ENCODE assay signal across 24 cellular contexts in the genomic region with DNA sequence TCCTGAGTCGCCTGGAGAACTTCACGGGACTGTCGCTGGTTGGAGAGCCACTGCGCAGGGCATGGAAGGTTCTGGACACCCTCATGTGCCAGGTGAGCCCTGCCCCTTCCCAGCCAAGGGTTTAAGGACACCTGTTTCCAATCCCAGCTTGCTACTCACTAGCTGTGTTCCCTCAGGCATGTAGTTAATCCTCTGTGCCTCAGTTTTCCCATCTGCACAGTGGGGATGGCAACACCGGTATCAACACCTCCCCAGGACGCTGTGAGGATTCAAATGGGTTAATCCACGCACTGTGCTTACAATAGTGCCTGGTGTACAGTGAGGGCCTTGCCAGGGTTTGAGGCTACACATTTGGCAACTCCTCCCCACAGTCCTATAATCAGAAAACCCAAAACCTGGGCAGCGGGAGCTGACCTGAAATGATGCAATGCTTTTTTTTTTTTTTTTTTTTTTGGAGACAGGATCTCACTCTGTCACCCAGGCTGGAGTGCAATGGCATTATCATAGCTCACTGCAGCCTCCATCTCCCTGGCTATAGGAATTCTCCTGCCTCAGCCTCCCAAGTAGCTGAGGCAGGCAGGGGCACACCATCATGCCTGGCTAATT. TPM values are rescaled to one million over a fixed set of nuclear protein-coding genes. Genes with fewer than 3 reads are reported as not detected.
"Had no signal": no experiment of that assay in that cellular context is flagged by ENCODE, and none has a peak within 500 bp of the region (broad histone marks: within the 10 kb centered on the region; RNA-seq: fewer than 3 reads in every experiment).

No MANE protein-coding gene starts in this region.

- DNase-seq: activated CD4-positive, alpha-beta memory T cell treated with anti-CD3 and anti-CD28 coated beads for 36 hours; activated CD4-positive, alpha-beta T cell treated with anti-CD3 and anti-CD28 coated beads for 36 hours; activated gamma-delta T cell treated with Interleukin-2 at 50 U/mL for 16 hours; activated T-cell treated with anti-CD3 and anti-CD28 coated beads for 4 hours; effector CD4-positive, alpha-beta T cell; head of caudate nucleus; kidney; left ventricle myocardium inferior; mammary epithelial cell; transverse colon had no signal

- H3K4me3 ChIP-seq: left ventricle myocardium inferior, prostate gland, right atrium auricular region, suprapubic skin, transverse colon, vagina had no signal

- H3K27me3 ChIP-seq: right atrium auricular region, suprapubic skin, vagina had no signal

- H3K36me3 Mint-ChIP-seq: activated naive CD8-positive, alpha-beta T cell had no signal

- H3K9me3 Mint-ChIP-seq: activated CD4-positive, alpha-beta memory T cell treated with anti-CD3 and anti-CD28 coated beads for 36 hours; activated T-helper 1 cell treated with anti-CD3 and anti-CD28 coated beads, Interleukin-12 subunit alpha, Interleukin-12 subunit beta, Interleukin-2, Interleukin-4 antibody, amounts not matched to agents 30 ng/mL and 10 ng/mL and 1 ng/mL, durations not matched to agents 14 hours and 24 hours and 36 hours; stimulated activated naive CD8-positive, alpha-beta T cell treated with anti-CD3 and anti-CD28 coated beads, Interleukin-15, Interleukin-2, amounts not matched to agents 100 ng/mL and 50 ng/mL, for 24 hours had no signal

- ATAC-seq: activated CD4-positive, alpha-beta T cell treated with anti-CD3 and anti-CD28 coated beads for 36 hours had no signal

- H3K36me3 ChIP-seq: prostate gland, right atrium auricular region, transverse colon had no signal

- H3K4me3 Mint-ChIP-seq: activated CD4-positive, alpha-beta memory T cell treated with anti-CD3 and anti-CD28 coated beads for 36 hours; activated CD4-positive, alpha-beta T cell treated with anti-CD3 and anti-CD28 coated beads for 36 hours; activated naive CD8-positive, alpha-beta T cell; activated T-helper 1 cell treated with anti-CD3 and anti-CD28 coated beads, Interleukin-12 subunit alpha, Interleukin-12 subunit beta, Interleukin-2, Interleukin-4 antibody, amounts not matched to agents 30 ng/mL and 10 ng/mL and 1 ng/mL, durations not matched to agents 14 hours and 24 hours and 36 hours; stimulated activated naive CD8-positive, alpha-beta T cell treated with anti-CD3 and anti-CD28 coated beads, Interleukin-15, Interleukin-2, amounts not matched to agents 100 ng/mL and 50 ng/mL, for 24 hours had no signal

- H3K4me1 ChIP-seq: left ventricle myocardium inferior, prostate gland, right atrium auricular region, transverse colon had no signal

- H3K27ac Mint-ChIP-seq: activated CD4-positive, alpha-beta memory T cell treated with anti-CD3 and anti-CD28 coated beads for 36 hours; activated CD4-positive, alpha-beta T cell treated with anti-CD3 and anti-CD28 coated beads for 36 hours; activated naive CD8-positive, alpha-beta T cell; activated T-helper 1 cell treated with anti-CD3 and anti-CD28 coated beads, Interleukin-12 subunit alpha, Interleukin-12 subunit beta, Interleukin-2, Interleukin-4 antibody, amounts not matched to agents 30 ng/mL and 10 ng/mL and 1 ng/mL, durations not matched to agents 14 hours and 24 hours and 36 hours; stimulated activated naive CD8-positive, alpha-beta T cell treated with anti-CD3 and anti-CD28 coated beads, Interleukin-15, Interleukin-2, amounts not matched to agents 100 ng/mL and 50 ng/mL, for 24 hours had no signal

- H3K27ac ChIP-seq: left ventricle myocardium inferior, prostate gland, right atrium auricular region, suprapubic skin, transverse colon, vagina had no signal

- H3K9me3 ChIP-seq: left ventricle myocardium inferior, prostate gland, right atrium auricular region, suprapubic skin, transverse colon, vagina had no signal

- FAIRE-seq: frontal cortex, kidney had no signal

- H3K27me3 Mint-ChIP-seq: activated CD4-positive, alpha-beta memory T cell treated with anti-CD3 and anti-CD28 coated beads for 36 hours; activated CD4-positive, alpha-beta T cell treated with anti-CD3 and anti-CD28 coated beads for 36 hours; activated naive CD8-positive, alpha-beta T cell; stimulated activated naive CD8-positive, alpha-beta T cell treated with anti-CD3 and anti-CD28 coated beads, Interleukin-15, Interleukin-2, amounts not matched to agents 100 ng/mL and 50 ng/mL, for 24 hours had no signal

RNA-seq across cellular contexts. Expression of a gene that starts 2.1 kb away (rescaled TPM):
- total RNA-seq: activated CD4-positive, alpha-beta memory T cell treated with anti-CD3 and anti-CD28 coated beads for 36 hours; activated CD4-positive, alpha-beta T cell treated with anti-CD3 and anti-CD28 coated beads for 36 hours; activated T-helper 1 cell treated with anti-CD3 and anti-CD28 coated beads, Interleukin-12 subunit alpha, Interleukin-12 subunit beta, Interleukin-2, Interleukin-4 antibody, amounts not matched to agents 30 ng/mL and 10 ng/mL and 1 ng/mL, durations not matched to agents 14 hours and 24 hours and 36 hours; cerebellum; frontal cortex; kidney; left ventricle myocardium inferior; mammary epithelial cell; mononuclear cell; osteocyte; prostate gland; right atrium auricular region; skeletal muscle tissue; transverse colon; vagina had no signal
- polyA plus RNA-seq: esophagus, mammary epithelial cell, neural cell had no signal

RNA-seq across cellular contexts. Expression of a gene that starts 22.1 kb away (rescaled TPM):
- total RNA-seq: activated CD4-positive, alpha-beta memory T cell treated with anti-CD3 and anti-CD28 coated beads for 36 hours; activated CD4-positive, alpha-beta T cell treated with anti-CD3 and anti-CD28 coated beads for 36 hours; activated T-helper 1 cell treated with anti-CD3 and anti-CD28 coated beads, Interleukin-12 subunit alpha, Interleukin-12 subunit beta, Interleukin-2, Interleukin-4 antibody, amounts not matched to agents 30 ng/mL and 10 ng/mL and 1 ng/mL, durations not matched to agents 14 hours and 24 hours and 36 hours; cerebellum; frontal cortex; kidney; left ventricle myocardium inferior; mammary epithelial cell; mononuclear cell; osteocyte; prostate gland; right atrium auricular region; skeletal muscle tissue; suprapubic skin; transverse colon; vagina had no signal
- polyA plus RNA-seq: esophagus, mammary epithelial cell, neural cell had no signal

RNA-seq across cellular contexts. Expression of a gene that starts 31.2 kb away (rescaled TPM):
- total RNA-seq: cerebellum, frontal cortex, mononuclear cell, osteocyte, skeletal muscle tissue, vagina had no signal
- polyA plus RNA-seq: neural cell had no signal

RNA-seq across cellular contexts. Expression of a gene that starts 41.0 kb away (rescaled TPM):
- total RNA-seq: activated CD4-positive, alpha-beta memory T cell treated with anti-CD3 and anti-CD28 coated beads for 36 hours; activated CD4-positive, alpha-beta T cell treated with anti-CD3 and anti-CD28 coated beads for 36 hours; activated T-helper 1 cell treated with anti-CD3 and anti-CD28 coated beads, Interleukin-12 subunit alpha, Interleukin-12 subunit beta, Interleukin-2, Interleukin-4 antibody, amounts not matched to agents 30 ng/mL and 10 ng/mL and 1 ng/mL, durations not matched to agents 14 hours and 24 hours and 36 hours; cerebellum; frontal cortex; kidney; left ventricle myocardium inferior; mammary epithelial cell; mononuclear cell; osteocyte; right atrium auricular region; skeletal muscle tissue; suprapubic skin; vagina had no signal
- polyA plus RNA-seq: esophagus, mammary epithelial cell, neural cell had no signal
